In the genomic region with DNA sequence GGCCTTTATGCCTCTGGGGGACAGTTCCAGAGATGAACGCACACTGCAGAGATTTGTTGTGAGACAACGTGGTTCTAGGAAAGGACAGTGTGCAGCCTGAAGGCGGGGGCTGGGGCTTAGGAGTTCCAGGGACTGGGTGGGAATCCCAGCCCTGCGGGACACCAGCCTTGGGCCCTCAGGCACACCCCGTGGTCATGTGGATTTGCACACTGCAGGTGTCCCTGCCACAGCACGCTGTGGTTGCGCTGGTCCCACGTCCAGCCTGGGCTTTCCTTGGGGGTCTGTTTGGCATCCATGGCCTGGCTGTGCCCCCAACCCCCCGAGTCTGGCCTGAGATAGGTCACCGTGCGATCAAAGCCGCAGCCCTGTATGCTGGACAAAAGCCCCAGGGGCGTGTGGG, we compare ENCODE assay signal across 19 cellular contexts. TPM values are rescaled to one million over a fixed set of nuclear protein-coding genes. Genes with fewer than 3 reads are reported as not detected.
"Had no signal": no experiment of that assay in that cellular context is flagged by ENCODE, and none has a peak within 500 bp of the region (broad histone marks: within the 10 kb centered on the region; RNA-seq: fewer than 3 reads in every experiment).

No MANE protein-coding gene starts in this region.

- H3K27ac ChIP-seq: body of pancreas, cardiac muscle cell, left ventricle myocardium inferior had no signal

- H3K27me3 ChIP-seq: body of pancreas, cardiac muscle cell had no signal

- H3K9me3 ChIP-seq: body of pancreas, left ventricle myocardium inferior had no signal

- H3K36me3 ChIP-seq: cardiac muscle cell, left ventricle myocardium inferior had no signal

- H3K4me3 ChIP-seq: body of pancreas, cardiac muscle cell, left ventricle myocardium inferior had no signal

- DNase-seq: activated CD4-positive, alpha-beta T cell treated with anti-CD3 and anti-CD28 coated beads, Interleukin-2, amount 10 ng/mL, durations not matched to agents 24 days and 14 days; activated CD8-positive, alpha-beta memory T cell treated with anti-CD3 and anti-CD28 coated beads, Interleukin-2, amount 10 ng/mL, durations not matched to agents 7 days and 5 days; activated CD8-positive, alpha-beta T cell treated with anti-CD3 and anti-CD28 coated beads for 36 hours; activated effector memory CD4-positive, alpha-beta T cell treated with anti-CD3 and anti-CD28 coated beads, Interleukin-2, amount 50 U/mL, for 16 hours; activated naive CD4-positive, alpha-beta T cell treated with anti-CD3 and anti-CD28 coated beads, Interleukin-2, amount 10 ng/mL, durations not matched to agents 7 days and 5 days; activated T-cell treated with anti-CD3 and anti-CD28 coated beads for 4 hours; effector CD4-positive, alpha-beta T cell; foreskin fibroblast; left ventricle myocardium inferior; nephron progenitor cell; nucleus accumbens; stimulated activated CD4-positive, alpha-beta T cell treated with anti-CD3 and anti-CD28 coated beads, Interleukin-2, amount 100 ng/mL, for 48 hours; stimulated activated CD8-positive, alpha-beta memory T cell treated with anti-CD3 and anti-CD28 coated beads, Interleukin-4, amount 100 ng/mL, for 48 hours; stimulated activated naive CD4-positive, alpha-beta T cell; SW 1271; T-helper 17 cell had no signal

- H3K4me1 ChIP-seq: body of pancreas had no signal

RNA-seq across cellular contexts. Expression of a gene that starts 7.3 kb away (rescaled TPM):
- total RNA-seq: activated CD4-positive, alpha-beta T cell treated with anti-CD3 and anti-CD28 coated beads, Interleukin-2, amount 10 ng/mL, durations not matched to agents 24 days and 14 days; activated CD8-positive, alpha-beta memory T cell treated with anti-CD3 and anti-CD28 coated beads, Interleukin-2, amount 10 ng/mL, durations not matched to agents 7 days and 5 days; activated CD8-positive, alpha-beta T cell treated with anti-CD3 and anti-CD28 coated beads for 36 hours; epithelial cell of proximal tubule; T-helper 17 cell had no signal
